1 cellular context compared by ENCODE assay signal in genomic region chr11:10857604-10858504, GRCh38.
TF ChIP-seq lines count a peak whose summit lies in the region.

Gene ZBED5, minus strand, starts transcription at chr11:10858053. Its CDS starts 3,108 bp downstream, at chr11:10854945.

TF ChIP-seq in HepG2, 621 proteins besides CTCF, POLR2A, EP300 and RAD21 (continued from another document and continues in another):
- TF ChIP-seq TEF (CRISPR knock-in tag; IDR thresholded peaks at IDR 0.05), result no peak
- TF ChIP-seq ZBTB8A (CRISPR knock-in tag; IDR thresholded peaks at IDR 0.05; ENCODE audit: borderline replicate concordance, low read depth), result no peak
- TF ChIP-seq ZNF546 (CRISPR knock-in tag; conservative IDR thresholded peaks at IDR 0.05), result no peak
- TF ChIP-seq ZFX (CRISPR knock-in tag; IDR thresholded peaks at IDR 0.05; ENCODE audit: low read depth), result peak; percentile 89
- TF ChIP-seq MTF1 (CRISPR knock-in tag; IDR thresholded peaks at IDR 0.05), result no peak
- peak; percentile 83 for TF ChIP-seq TAF1 (CRISPR knock-in tag; IDR thresholded peaks at IDR 0.05)
- TF ChIP-seq MAFK (conservative IDR thresholded peaks at IDR 0.05 in 1 of 2, IDR thresholded peaks at IDR 0.05 in 1 of 2; ENCODE audit: low read length in 2 of 2), result no peak
- no peak for TF ChIP-seq ZNF460 (CRISPR knock-in tag; IDR thresholded peaks at IDR 0.05; ENCODE audit: borderline replicate concordance)
- no peak; the same call in 1 of the 2 replicates for TF ChIP-seq NFKB2 (CRISPR knock-in tag; IDR thresholded peaks at IDR 0.05; ENCODE audit: borderline replicate concordance)
- TF ChIP-seq MZF1 (CRISPR knock-in tag; IDR thresholded peaks at IDR 0.05; ENCODE audit: borderline replicate concordance), result no peak
- peak; percentile 89 for TF ChIP-seq ASH2L (IDR thresholded peaks at IDR 0.05; ENCODE audit: insufficient read length, low read depth, low read length)
- no peak for TF ChIP-seq ZNF879 (CRISPR knock-in tag; IDR thresholded peaks at IDR 0.05)
- TF ChIP-seq ZBTB26 (CRISPR knock-in tag; IDR thresholded peaks at IDR 0.05; ENCODE audit: borderline replicate concordance), result no peak
- peak; percentile 19; the same call in 1 of the 2 replicates for TF ChIP-seq BRD4 (CRISPR knock-in tag; IDR thresholded peaks at IDR 0.05)
- no peak for TF ChIP-seq SNAPC5 (CRISPR knock-in tag; IDR thresholded peaks at IDR 0.05; ENCODE audit: borderline replicate concordance)
- TF ChIP-seq ZNF891 (CRISPR knock-in tag; IDR thresholded peaks at IDR 0.05), result no peak
- no peak for TF ChIP-seq ATF3 (CRISPR knock-in tag; IDR thresholded peaks at IDR 0.05)
- no peak for TF ChIP-seq ATF6 (CRISPR knock-in tag; conservative IDR thresholded peaks at IDR 0.05)
- peak; percentile 97 for TF ChIP-seq HOXA3 (CRISPR knock-in tag; IDR thresholded peaks at IDR 0.05)
- TF ChIP-seq MXD1 (CRISPR knock-in tag; IDR thresholded peaks at IDR 0.05), result peak; percentile 50; the same call in 1 of the 2 replicates
- TF ChIP-seq GLMP (CRISPR knock-in tag; IDR thresholded peaks at IDR 0.05; ENCODE audit: borderline replicate concordance), result no peak; the same call in 1 of the 2 replicates
- no peak for TF ChIP-seq ZNF251 (CRISPR knock-in tag; IDR thresholded peaks at IDR 0.05)
- no peak for TF ChIP-seq PAX8 (CRISPR knock-in tag; IDR thresholded peaks at IDR 0.05; ENCODE audit: borderline replicate concordance)
- no peak for TF ChIP-seq ZNF382 (CRISPR knock-in tag; IDR thresholded peaks at IDR 0.05; ENCODE audit: borderline replicate concordance)
- no peak for TF ChIP-seq MLLT10 (CRISPR knock-in tag; IDR thresholded peaks at IDR 0.05)
- no peak for TF ChIP-seq CSRNP2 (CRISPR knock-in tag; conservative IDR thresholded peaks at IDR 0.05; ENCODE audit: low read depth)
- no peak for TF ChIP-seq GATAD2A (CRISPR knock-in tag; IDR thresholded peaks at IDR 0.05)
- TF ChIP-seq MTA3 (CRISPR knock-in tag; IDR thresholded peaks at IDR 0.05), result no peak
- no peak for TF ChIP-seq ZNF136 (CRISPR knock-in tag; IDR thresholded peaks at IDR 0.05; ENCODE audit: low read depth)
- no peak for TF ChIP-seq DMTF1 (CRISPR knock-in tag; IDR thresholded peaks at IDR 0.05)
- peak; percentile 25; the same call in 1 of the 2 replicates for TF ChIP-seq TARDBP (CRISPR knock-in tag; IDR thresholded peaks at IDR 0.05)
- TF ChIP-seq ZNF296 (CRISPR knock-in tag; conservative IDR thresholded peaks at IDR 0.05), result 0 out of 2 replicates have a peak, but pooled peaks have one; percentile 11
- TF ChIP-seq CC2D1A (CRISPR knock-in tag; IDR thresholded peaks at IDR 0.05), result no peak
- TF ChIP-seq ZNF574 (CRISPR knock-in tag; IDR thresholded peaks at IDR 0.05), result peak; percentile 67
- TF ChIP-seq ZNF10 (CRISPR knock-in tag; IDR thresholded peaks at IDR 0.05; ENCODE audit: borderline replicate concordance, low read depth), result no peak
- TF ChIP-seq SMC3 (IDR thresholded peaks at IDR 0.05; ENCODE audit: low read length), result no peak
- TF ChIP-seq TEAD3 (CRISPR knock-in tag; optimal IDR thresholded peaks at IDR 0.05; ENCODE audit: borderline replicate concordance), result no peak
- TF ChIP-seq ZNF589 (CRISPR knock-in tag; conservative IDR thresholded peaks at IDR 0.05), result no peak
- no peak for TF ChIP-seq SALL2 (CRISPR knock-in tag; IDR thresholded peaks at IDR 0.05)
- TF ChIP-seq ZNF558 (CRISPR knock-in tag; IDR thresholded peaks at IDR 0.05; ENCODE audit: borderline replicate concordance), result peak; percentile 32; the same call in 1 of the 2 replicates
- TF ChIP-seq ATM (IDR thresholded peaks at IDR 0.05; ENCODE audit: borderline replicate concordance), result no peak
- TF ChIP-seq KAT2B (IDR thresholded peaks at IDR 0.05; ENCODE audit: borderline replicate concordance, low read depth, low read length), result no peak
- peak; percentile 86 for TF ChIP-seq POLR2G (IDR thresholded peaks at IDR 0.05; ENCODE audit: low read depth, low read length)
- TF ChIP-seq ZNF720 (CRISPR knock-in tag; IDR thresholded peaks at IDR 0.05), result no peak
- no peak; the same call in 1 of the 2 replicates for TF ChIP-seq ZSCAN29 (CRISPR knock-in tag; conservative IDR thresholded peaks at IDR 0.05)
- TF ChIP-seq ZNF441 (CRISPR knock-in tag; IDR thresholded peaks at IDR 0.05; ENCODE audit: borderline replicate concordance), result 0 out of 2 replicates have a peak, but pooled peaks have one; percentile 44
- no peak for TF ChIP-seq TIGD3 (CRISPR knock-in tag; IDR thresholded peaks at IDR 0.05; ENCODE audit: borderline replicate concordance)
- TF ChIP-seq ZFAT (CRISPR knock-in tag; conservative IDR thresholded peaks at IDR 0.05), result no peak
- TF ChIP-seq ZNF337 (CRISPR knock-in tag; IDR thresholded peaks at IDR 0.05; ENCODE audit: borderline replicate concordance, low read depth), result no peak
